In genomic region chr3:134364061-134364935, GRCh38 we compare ENCODE assay signal across 1 cellular context.
TF ChIP-seq lines count a peak whose summit lies in the region.

No MANE protein-coding gene starts in this region.

TF ChIP-seq in HEK293, 187 proteins besides CTCF, POLR2A, EP300 and RAD21 (continued from another document and continues in another):
- TF ChIP-seq, protein P1, sequence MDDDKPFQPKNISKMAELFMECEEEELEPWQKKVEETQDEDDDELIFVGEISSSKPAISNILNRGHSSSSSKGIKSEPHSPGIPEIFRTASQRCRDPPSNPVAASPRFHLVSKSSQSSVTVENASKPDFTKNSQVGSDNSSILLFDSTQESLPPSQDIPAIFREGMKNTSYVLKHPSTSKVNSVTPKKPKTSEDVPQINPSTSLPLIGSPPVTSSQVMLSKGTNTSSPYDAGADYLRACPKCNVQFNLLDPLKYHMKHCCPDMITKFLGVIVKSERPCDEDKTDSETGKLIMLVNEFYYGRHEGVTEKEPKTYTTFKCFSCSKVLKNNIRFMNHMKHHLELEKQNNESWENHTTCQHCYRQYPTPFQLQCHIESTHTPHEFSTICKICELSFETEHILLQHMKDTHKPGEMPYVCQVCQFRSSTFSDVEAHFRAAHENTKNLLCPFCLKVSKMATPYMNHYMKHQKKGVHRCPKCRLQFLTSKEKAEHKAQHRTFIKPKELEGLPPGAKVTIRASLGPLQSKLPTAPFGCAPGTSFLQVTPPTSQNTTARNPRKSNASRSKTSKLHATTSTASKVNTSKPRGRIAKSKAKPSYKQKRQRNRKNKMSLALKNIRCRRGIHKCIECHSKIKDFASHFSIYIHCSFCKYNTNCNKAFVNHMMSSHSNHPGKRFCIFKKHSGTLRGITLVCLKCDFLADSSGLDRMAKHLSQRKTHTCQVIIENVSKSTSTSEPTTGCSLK (tag by site-specific recombination; IDR thresholded peaks at IDR 0.05) = no peak
- TF ChIP-seq EGR2 (tag by site-specific recombination; IDR thresholded peaks at IDR 0.05; ENCODE audit: low read depth) (no peak), ZNF571 (tag by site-specific recombination; IDR thresholded peaks at IDR 0.05) (no peak), BCL11B (tag by site-specific recombination; IDR thresholded peaks at IDR 0.05; ENCODE audit: low read depth) (0 out of 2 replicates have a peak, but pooled peaks have one; percentile 14), ZBTB10 (tag by site-specific recombination; IDR thresholded peaks at IDR 0.05) (no peak), KLF16 (tag by site-specific recombination; IDR thresholded peaks at IDR 0.05) (no peak), YY2 (tag by site-specific recombination; IDR thresholded peaks at IDR 0.05) (no peak), ZNF280D (tag by site-specific recombination; IDR thresholded peaks at IDR 0.05) (no peak), ZNF48 (tag by site-specific recombination; IDR thresholded peaks at IDR 0.05) (no peak), ZNF501 (tag by site-specific recombination; IDR thresholded peaks at IDR 0.05) (no peak), ZNF404 (tag by site-specific recombination; IDR thresholded peaks at IDR 0.05) (no peak), ZNF518A (tag by site-specific recombination; conservative IDR thresholded peaks at IDR 0.05; ENCODE audit: low read depth) (no peak), ZNF302 (tag by site-specific recombination; IDR thresholded peaks at IDR 0.05; ENCODE audit: low read depth) (no peak), ZNF660 (tag by site-specific recombination; IDR thresholded peaks at IDR 0.05) (no peak), ZBTB17 (tag by site-specific recombination; IDR thresholded peaks at IDR 0.05) (peak; percentile 91), ZBTB21 (tag by site-specific recombination; IDR thresholded peaks at IDR 0.05) (no peak), TRIM28 (IDR thresholded peaks at IDR 0.05; ENCODE audit: borderline replicate concordance, low read length) (no peak), ZNF707 (tag by site-specific recombination; IDR thresholded peaks at IDR 0.05) (no peak), ZSCAN23 (tag by site-specific recombination; IDR thresholded peaks at IDR 0.05) (no peak), PRDM1 (tag by site-specific recombination; IDR thresholded peaks at IDR 0.05) (0 out of 2 replicates have a peak, but pooled peaks have one; percentile 5), GLIS1 (tag by site-specific recombination; IDR thresholded peaks at IDR 0.05) (peak; percentile 94), OSR2 (tag by site-specific recombination; IDR thresholded peaks at IDR 0.05) (peak; percentile 45; the same call in 1 of the 2 replicates), PRDM2 (tag by site-specific recombination; IDR thresholded peaks at IDR 0.05; ENCODE audit: borderline replicate concordance) (no peak), ZNF350 (tag by site-specific recombination; IDR thresholded peaks at IDR 0.05) (no peak), ELK4 (IDR thresholded peaks at IDR 0.05; ENCODE audit: borderline replicate concordance, low read depth, low read length) (no peak)
- TF ChIP-seq, protein P2, sequence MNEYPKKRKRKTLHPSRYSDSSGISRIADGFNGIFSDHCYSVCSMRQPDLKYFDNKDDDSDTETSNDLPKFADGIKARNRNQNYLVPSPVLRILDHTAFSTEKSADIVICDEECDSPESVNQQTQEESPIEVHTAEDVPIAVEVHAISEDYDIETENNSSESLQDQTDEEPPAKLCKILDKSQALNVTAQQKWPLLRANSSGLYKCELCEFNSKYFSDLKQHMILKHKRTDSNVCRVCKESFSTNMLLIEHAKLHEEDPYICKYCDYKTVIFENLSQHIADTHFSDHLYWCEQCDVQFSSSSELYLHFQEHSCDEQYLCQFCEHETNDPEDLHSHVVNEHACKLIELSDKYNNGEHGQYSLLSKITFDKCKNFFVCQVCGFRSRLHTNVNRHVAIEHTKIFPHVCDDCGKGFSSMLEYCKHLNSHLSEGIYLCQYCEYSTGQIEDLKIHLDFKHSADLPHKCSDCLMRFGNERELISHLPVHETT (tag by site-specific recombination; IDR thresholded peaks at IDR 0.05) = no peak
- TF ChIP-seq, protein P3, sequence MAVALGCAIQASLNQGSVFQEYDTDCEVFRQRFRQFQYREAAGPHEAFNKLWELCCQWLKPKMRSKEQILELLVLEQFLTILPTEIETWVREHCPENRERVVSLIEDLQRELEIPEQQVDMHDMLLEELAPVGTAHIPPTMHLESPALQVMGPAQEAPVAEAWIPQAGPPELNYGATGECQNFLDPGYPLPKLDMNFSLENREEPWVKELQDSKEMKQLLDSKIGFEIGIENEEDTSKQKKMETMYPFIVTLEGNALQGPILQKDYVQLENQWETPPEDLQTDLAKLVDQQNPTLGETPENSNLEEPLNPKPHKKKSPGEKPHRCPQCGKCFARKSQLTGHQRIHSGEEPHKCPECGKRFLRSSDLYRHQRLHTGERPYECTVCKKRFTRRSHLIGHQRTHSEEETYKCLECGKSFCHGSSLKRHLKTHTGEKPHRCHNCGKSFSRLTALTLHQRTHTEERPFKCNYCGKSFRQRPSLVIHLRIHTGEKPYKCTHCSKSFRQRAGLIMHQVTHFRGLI (tag by site-specific recombination; IDR thresholded peaks at IDR 0.05) = no peak
- TF ChIP-seq, protein P4, sequence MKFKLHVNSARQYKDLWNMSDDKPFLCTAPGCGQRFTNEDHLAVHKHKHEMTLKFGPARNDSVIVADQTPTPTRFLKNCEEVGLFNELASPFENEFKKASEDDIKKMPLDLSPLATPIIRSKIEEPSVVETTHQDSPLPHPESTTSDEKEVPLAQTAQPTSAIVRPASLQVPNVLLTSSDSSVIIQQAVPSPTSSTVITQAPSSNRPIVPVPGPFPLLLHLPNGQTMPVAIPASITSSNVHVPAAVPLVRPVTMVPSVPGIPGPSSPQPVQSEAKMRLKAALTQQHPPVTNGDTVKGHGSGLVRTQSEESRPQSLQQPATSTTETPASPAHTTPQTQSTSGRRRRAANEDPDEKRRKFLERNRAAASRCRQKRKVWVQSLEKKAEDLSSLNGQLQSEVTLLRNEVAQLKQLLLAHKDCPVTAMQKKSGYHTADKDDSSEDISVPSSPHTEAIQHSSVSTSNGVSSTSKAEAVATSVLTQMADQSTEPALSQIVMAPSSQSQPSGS (tag by site-specific recombination; IDR thresholded peaks at IDR 0.05; ENCODE audit: low read depth) = no peak
